Comparison of ENCODE assay signal across 8 cellular contexts in genomic region chr6:41072836-41073202, GRCh38. TPM values are rescaled to one million over a fixed set of nuclear protein-coding genes. Genes with fewer than 3 reads are reported as not detected.
DNase-seq lines count a peak whose midpoint lies in the region; ATAC-seq and TF ChIP-seq lines count a peak whose summit lies in the region.

Gene NFYA, plus strand, starts transcription at chr6:41072974. Its CDS starts 6,116 bp downstream, at chr6:41079090.

- H3K4me3 Mint-ChIP-seq in Calu3 (ENCODE audit: low read depth, unreplicated experiment) (peak within 1 kb of the TSS; percentile 83), T-helper 17 cell (peak within 1 kb of the TSS; percentile 97)
- H3K4me3 Mint-ChIP-seq in stimulated activated memory B cell treated with anti-CD40 and anti-IgM and Interleukin-4, amounts not matched to agents 10 μg/mL and 1 μg/mL and 100 μg/mL, for 72 hours = peak within 1 kb of the TSS; percentile 98

- ATAC-seq in HG03558 (IDR thresholded peaks at IDR 0.05; ENCODE audit: extremely low read depth, unreplicated experiment) (peak; percentile 28), T-helper 17 cell (peak; percentile 71)
- ATAC-seq in stimulated activated memory B cell treated with anti-CD40 and anti-IgM and Interleukin-4, amounts not matched to agents 10 μg/mL and 1 μg/mL and 100 μg/mL, for 72 hours = peak; percentile 89

- H3K4me1 Mint-ChIP-seq in Calu3 (ENCODE audit: low read depth, unreplicated experiment) (peaks cover 38% of the 10 kb centered on the region), T-helper 17 cell (peaks cover 39% of the 10 kb centered on the region)
- peaks cover 43% of the 10 kb centered on the region for H3K4me1 Mint-ChIP-seq in stimulated activated memory B cell treated with anti-CD40 and anti-IgM and Interleukin-4, amounts not matched to agents 10 μg/mL and 1 μg/mL and 100 μg/mL, for 72 hours

- BruUV-seq in Calu3 (replicated peaks; lab: Mats Ljungman, UMichigan) = no TSS peak

- no peak for TF ChIP-seq CTCF in Calu3 (IDR thresholded peaks at IDR 0.05; ENCODE audit: unreplicated experiment)
- no peak for TF ChIP-seq CTCF in GM20000 (IDR thresholded peaks at IDR 0.05; ENCODE audit: extremely low read depth, missing control alignments)
- TF ChIP-seq CTCF in choroid plexus epithelial cell (conservative IDR thresholded peaks at IDR 0.05; ENCODE audit: low read depth, low read length) = no peak

- no peaks in the 10 kb centered on the region for H3K9me3 Mint-ChIP-seq in Calu3 (ENCODE audit: low read depth, unreplicated experiment)
- no peaks in the 10 kb centered on the region for H3K9me3 Mint-ChIP-seq in stimulated activated memory B cell treated with anti-CD40 and anti-IgM and Interleukin-4, amounts not matched to agents 10 μg/mL and 1 μg/mL and 100 μg/mL, for 72 hours

- CTCF ChIA-PET in Calu3 (lab: Charles Lee) = interaction anchor here (1.0 to 1.7 kb wide), 2 partner anchors 33 to 36 kb away, joined by 3 to 13 read pairs; partner anchors contain the start of gene UNC5CL

- H3K4me3 ChIP-seq in choroid plexus epithelial cell (ENCODE audit: low read depth, low read length) = peak within 1 kb of the TSS; percentile 84

- H3K9me3 ChIP-seq in T-helper 17 cell (ENCODE audit: control insufficient read depth, low read length, poor library complexity, severe bottlenecking) = no peaks in the 10 kb centered on the region

- no peaks in the 10 kb centered on the region for H3K27me3 ChIP-seq in layer of hippocampus (ENCODE audit: control insufficient read depth, insufficient read depth, low read length)

- intact Hi-C loops in Calu3 (cut with micrococcal nuclease; ENCODE audit: unreplicated experiment) = no loop called here

- DNase-seq in Calu3 = peak; percentile 100
- DNase-seq in GM20000 (ENCODE audit: low spot score) = peak; percentile 97
- peak; percentile 99 to 100 (median 100) for DNase-seq in T-helper 17 cell
- DNase-seq in choroid plexus epithelial cell (ENCODE audit: low read depth) = no peak
- no peak for DNase-seq in epidermal melanocyte (ENCODE audit: insufficient read length, low spot score)

- peak within 1 kb of the TSS; percentile 98 for H3K27ac ChIP-seq in layer of hippocampus (ENCODE audit: low read depth, low read length)

- peaks cover 50% of the 10 kb centered on the region for H3K36me3 Mint-ChIP-seq in Calu3 (ENCODE audit: insufficient read depth, unreplicated experiment)
- H3K36me3 Mint-ChIP-seq in T-helper 17 cell (ENCODE audit: low read depth) = peaks cover 4% of the 10 kb centered on the region
- peaks cover 12% of the 10 kb centered on the region for H3K36me3 Mint-ChIP-seq in stimulated activated memory B cell treated with anti-CD40 and anti-IgM and Interleukin-4, amounts not matched to agents 10 μg/mL and 1 μg/mL and 100 μg/mL, for 72 hours

- H3K27me3 Mint-ChIP-seq in Calu3 (ENCODE audit: unreplicated experiment) = no peaks in the 10 kb centered on the region
- H3K27me3 Mint-ChIP-seq in T-helper 17 cell = no peaks in the 10 kb centered on the region
- H3K27me3 Mint-ChIP-seq in stimulated activated memory B cell treated with anti-CD40 and anti-IgM and Interleukin-4, amounts not matched to agents 10 μg/mL and 1 μg/mL and 100 μg/mL, for 72 hours = no peaks in the 10 kb centered on the region

- H3K27ac Mint-ChIP-seq in Calu3 (ENCODE audit: unreplicated experiment) (peak within 1 kb of the TSS; percentile 96), T-helper 17 cell (peak within 1 kb of the TSS; percentile 98)
- H3K27ac Mint-ChIP-seq in stimulated activated memory B cell treated with anti-CD40 and anti-IgM and Interleukin-4, amounts not matched to agents 10 μg/mL and 1 μg/mL and 100 μg/mL, for 72 hours = peak within 1 kb of the TSS; percentile 97

RNA-seq across cellular contexts. Expression of gene NFYA, which starts in this region (rescaled TPM):
- total RNA-seq in Calu3 (2022) (22.9 and 23.7 TPM in 2 replicates), T-helper 17 cell (10 to 100 TPM; 28.2 to 31.8 TPM)

Comparison
In these comparisons a context has a peak if more than half of its experiments do, and no peak if none do; other contexts are left out.
1. DNase-seq: peak in Calu3 (single experiment), GM20000 (single experiment) and T-helper 17 cell (3 of 3); none in choroid plexus epithelial cell (single experiment) and epidermal melanocyte (single experiment).
2. ATAC-seq: peak in every context shown above with its lines; median percentile 89 in stimulated activated memory B cell treated with anti-CD40 and anti-IgM and Interleukin-4, amounts not matched to agents 10 μg/mL and 1 μg/mL and 100 μg/mL, for 72 hours; 71 in T-helper 17 cell; 28 in HG03558.
3. Peak in every context shown above with its lines, with median percentiles within 50 percentile points of each other: H3K27ac Mint-ChIP-seq and H3K4me3 Mint-ChIP-seq.